Comparison of ENCODE assay signal across 25 cellular contexts in the genomic region with DNA sequence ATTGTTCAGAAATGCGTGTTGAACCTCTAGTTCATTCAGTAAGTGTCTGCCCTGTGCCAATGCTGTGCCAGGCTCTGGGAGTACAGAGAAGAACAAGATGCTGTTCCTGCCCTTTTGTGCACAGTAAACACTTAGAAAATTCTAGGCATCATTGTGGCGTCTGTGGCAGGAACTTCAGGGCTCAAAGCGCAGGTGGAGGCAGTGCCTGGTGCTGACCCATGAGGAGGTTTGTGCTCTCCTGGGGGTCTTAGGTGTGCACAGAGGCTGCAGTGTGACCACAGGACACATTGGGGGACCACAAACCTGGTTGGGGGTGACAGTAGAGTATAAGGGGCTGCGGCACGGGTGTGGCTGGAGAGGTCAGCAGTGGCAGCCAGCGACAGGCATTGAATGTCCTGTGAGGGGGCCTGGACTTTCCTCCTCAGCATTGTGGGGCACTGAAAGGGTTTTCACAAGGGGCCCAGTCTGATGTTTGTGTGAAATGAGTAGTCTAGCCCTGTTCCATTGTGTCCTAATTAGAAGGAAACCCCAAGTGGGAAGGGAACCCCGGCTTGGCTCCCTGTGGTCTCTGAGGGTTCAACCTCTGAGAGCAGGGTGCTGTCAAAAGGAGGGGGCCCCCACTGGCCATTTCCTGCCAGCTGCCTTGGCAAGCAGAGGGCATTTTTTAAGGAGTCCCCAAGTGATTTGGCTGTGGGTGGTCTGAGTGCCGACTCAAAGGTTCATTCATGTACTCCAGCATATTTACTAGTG. TPM values are rescaled to one million over a fixed set of nuclear protein-coding genes. Genes with fewer than 3 reads are reported as not detected.
DNase-seq lines count a peak whose midpoint lies in the region; ATAC-seq and TF ChIP-seq lines count a peak whose summit lies in the region.
"Had no signal": no experiment of that assay in that cellular context is flagged by ENCODE, and none has a peak within 500 bp of the region (broad histone marks: within the 10 kb centered on the region; RNA-seq: fewer than 3 reads in every experiment).

No MANE protein-coding gene starts in this region.

- H3K23ac ChIP-seq in neuronal stem cell (ENCODE audit: low read depth, low read length, poor library complexity) = no peak overlapping the region

- H3K27ac ChIP-seq in heart right ventricle (peak overlapping the region; percentile 44 to 94 (median 82)), cingulate gyrus (ENCODE audit: low read depth, low read length) (peak overlapping the region; percentile 83), neuronal stem cell (replicated peaks; ENCODE audit: low read length) (no peak overlapping the region), upper lobe of right lung (no peak overlapping the region)
- H3K27ac ChIP-seq: C4-2B, prostate gland had no signal

- H2AFZ ChIP-seq in neuronal stem cell (ENCODE audit: low read length) = no peak overlapping the region

- no peak for ATAC-seq in heart right ventricle
- no peak for ATAC-seq in left cardiac atrium
- no peak for ATAC-seq in upper lobe of right lung
- ATAC-seq in HG03565 (IDR thresholded peaks at IDR 0.05; ENCODE audit: unreplicated experiment) = no peak
- ATAC-seq in left lobe of liver = no peak
- ATAC-seq: activated naive CD4-positive, alpha-beta T cell treated with anti-CD3 and anti-CD28 coated beads, Interleukin-2, amount 50 U/mL, for 72 hours; effector memory CD8-positive, alpha-beta T cell; mucosa of descending colon had no signal

- H2BK5ac ChIP-seq in neuronal stem cell (ENCODE audit: low read length) = no peak overlapping the region

- intact Hi-C loops in heart right ventricle (cut with DNase I) (no loop called here), left cardiac atrium (cut with DNase I) (no loop called here), upper lobe of right lung (cut with DNase I) (no loop called here)

- no peak overlapping the region for H2AK5ac ChIP-seq in neuronal stem cell (ENCODE audit: low read depth, low read length)

- H3K36me3 ChIP-seq in heart right ventricle (peaks cover 0 to 14% (median 0%) of the 10 kb centered on the region in 9 donors), neuronal stem cell (replicated peaks in 1 of 2; ENCODE audit: control insufficient read depth in 2 of 2, insufficient read depth in 2 of 2, low read length in 2 of 2) (peaks cover 1 to 4% of the 10 kb centered on the region in 2 donors), upper lobe of right lung (no peaks in the 10 kb centered on the region)
- H3K36me3 ChIP-seq: prostate gland had no signal

- H3K9me3 ChIP-seq in heart right ventricle (peaks cover 0 to 3% (median 0%) of the 10 kb centered on the region in 11 donors), neuronal stem cell (replicated peaks in 1 of 2; ENCODE audit: control insufficient read depth in 2 of 2, insufficient read depth in 1 of 2, low read depth in 1 of 2, low read length in 2 of 2) (no peaks in the 10 kb centered on the region), upper lobe of right lung (no peaks in the 10 kb centered on the region)
- H3K9me3 ChIP-seq: mucosa of descending colon, prostate gland, testis had no signal

- no peak overlapping the region for H2BK120ac ChIP-seq in neuronal stem cell (ENCODE audit: low read depth, low read length)

- no peaks in the 10 kb centered on the region for H3K79me1 ChIP-seq in neuronal stem cell (ENCODE audit: low read depth, low read length)

- H4K91ac ChIP-seq in neuronal stem cell (ENCODE audit: low read depth, low read length, poor library complexity) = peak overlapping the region; percentile 54

- H3K4ac ChIP-seq in neuronal stem cell (ENCODE audit: low read length) = peak overlapping the region; percentile 17

- DNase-seq in heart right ventricle (no peak), left cardiac atrium (no peak), neuronal stem cell (ENCODE audit: low spot score) (no peak), upper lobe of right lung (peak; percentile 54), AG08396 (ENCODE audit: low spot score) (no peak), left lobe of liver (ENCODE audit: low spot score) (no peak)
- DNase-seq: activated CD4-positive, alpha-beta T cell treated with anti-CD3 and anti-CD28 coated beads for 1 hour; effector memory CD8-positive, alpha-beta T cell; foreskin fibroblast; H7; hippocampal formation; mucosa of descending colon; NCI-H1048; NCI-H1694 treated with DMSO at 0.1 percent for 48 hours; NCI-H69; small intestine; stimulated activated CD4-positive, alpha-beta T cell treated with anti-CD3 and anti-CD28 coated beads, Interleukin-2, amount 100 ng/mL, for 24 hours; testis had no signal

- 51 to 66% methylated on average over 8 of the region's 8 CpGs for WGBS in heart right ventricle, 2 donors
- WGBS in neuronal stem cell (ENCODE audit: extremely low coverage in 2 of 2, insufficient read length in 2 of 2, insufficient replicate concordance in 1 of 2), 2 donors = no CpG with 5 or more reads among the region's 8 CpGs

- H2BK12ac ChIP-seq in neuronal stem cell (ENCODE audit: low read length) = no peak overlapping the region

- H4K8ac ChIP-seq in neuronal stem cell (ENCODE audit: low read depth, low read length) = no peak overlapping the region

- peak overlapping the region; percentile 24 for H3K9ac ChIP-seq in neuronal stem cell (ENCODE audit: low read depth, low read length, poor library complexity)

- H3K14ac ChIP-seq in neuronal stem cell (ENCODE audit: low read length) = peak overlapping the region; percentile 15

- H3K4me2 ChIP-seq in neuronal stem cell (ENCODE audit: insufficient read depth, low read length, poor library complexity, severe bottlenecking) = no peak overlapping the region

- H3K27me3 ChIP-seq in heart right ventricle (no peaks in the 10 kb centered on the region), neuronal stem cell (ENCODE audit: control insufficient read depth in 3 of 3, insufficient read depth in 3 of 3, low read depth in 1 of 3, low read length in 3 of 3) (no peaks in the 10 kb centered on the region), upper lobe of right lung (no peaks in the 10 kb centered on the region)
- H3K27me3 ChIP-seq: testis had no signal

- H2BK15ac ChIP-seq in neuronal stem cell (ENCODE audit: low read length) = no peak overlapping the region

- no peak overlapping the region for H3K4me3 ChIP-seq in heart right ventricle
- no peak overlapping the region for H3K4me3 ChIP-seq in neuronal stem cell (ENCODE audit: low read length in 2 of 2)
- no peak overlapping the region for H3K4me3 ChIP-seq in upper lobe of right lung
- H3K4me3 ChIP-seq: mucosa of descending colon, prostate gland, testis had no signal

- peak overlapping the region; percentile 53 for H3K18ac ChIP-seq in neuronal stem cell (ENCODE audit: low read length)

- H3K4me1 ChIP-seq in heart right ventricle (peaks cover 35 to 96% (median 74%) of the 10 kb centered on the region in 9 donors), neuronal stem cell (ENCODE audit: control insufficient read depth in 2 of 2, insufficient read depth in 1 of 2, low read depth in 1 of 2, low read length in 2 of 2) (peaks cover 0 to 9% of the 10 kb centered on the region in 2 donors), upper lobe of right lung (peaks cover 25% of the 10 kb centered on the region)
- H3K4me1 ChIP-seq: prostate gland had no signal

- TF ChIP-seq CTCF in heart right ventricle (IDR thresholded peaks at IDR 0.05) = no peak
- no peak for TF ChIP-seq CTCF in upper lobe of right lung (IDR thresholded peaks at IDR 0.05)

RNA-seq across cellular contexts. Expression of a gene that starts 20.9 kb away (rescaled TPM):
- 100 to 1,000 TPM; 221 to 381 (median 266) TPM for total RNA-seq in heart right ventricle
- 100 to 1,000 TPM in 1 of 2 donors, 10 to 100 TPM in 1; 78.6 to 128 TPM for polyA plus RNA-seq in heart right ventricle
- 100 to 1,000 TPM; 213 to 242 TPM for total RNA-seq in left cardiac atrium
- polyA plus RNA-seq in neuronal stem cell (2013, experiment 1 of 2) = 16.3 TPM
- 16.1 TPM for polyA plus RNA-seq in neuronal stem cell (2013, experiment 2 of 2)
- 79.4 TPM for total RNA-seq in upper lobe of right lung
- total RNA-seq in left lobe of liver = 6.1 TPM
- total RNA-seq: T-helper 1 cell treated with Interleukin-12 subunit alpha and Interleukin-12 subunit beta and Interleukin-4 antibody, amounts not matched to agents 30 ng/mL and 1 ng/mL, for 36 hours had no signal

RNA-seq across cellular contexts. Expression of a gene that starts 39.7 kb away (rescaled TPM):
- total RNA-seq in heart right ventricle = under 1 TPM in 1 of 10 donors, not detected in 9; 0.44 TPM
- polyA plus RNA-seq in heart right ventricle = under 1 TPM in 1 of 2 donors, not detected in 1; 0.15 TPM
- total RNA-seq in left cardiac atrium = not detected
- polyA plus RNA-seq in neuronal stem cell (2013, experiment 1 of 2) = 1.7 TPM
- polyA plus RNA-seq in neuronal stem cell (2013, experiment 2 of 2) = 1.9 TPM
- total RNA-seq in upper lobe of right lung = not detected
- total RNA-seq in left lobe of liver = not detected
- total RNA-seq: LHCN-M2; T-helper 1 cell treated with Interleukin-12 subunit alpha and Interleukin-12 subunit beta and Interleukin-4 antibody, amounts not matched to agents 30 ng/mL and 1 ng/mL, for 36 hours had no signal

Comparison
In these comparisons a context has a peak if more than half of its experiments do, and no peak if none do; other contexts are left out.
1. H3K27ac ChIP-seq: peak in heart right ventricle (10 of 10) and cingulate gyrus (single experiment); none in neuronal stem cell (single experiment) and upper lobe of right lung (single experiment).
2. RNA of a gene that starts 20.9 kb away (total RNA-seq): 221 to 381 TPM in heart right ventricle, 213 to 242 TPM in left cardiac atrium and 79.4 TPM in upper lobe of right lung (single experiment); 6.1 TPM in left lobe of liver (single experiment); every median in the first group is over 10 times any median in the second.